ENCODE assay signal across 13 cellular contexts in genomic region chr1:17370618-17371017, GRCh38. TPM values are rescaled to one million over a fixed set of nuclear protein-coding genes. Genes with fewer than 3 reads are reported as not detected.
A peak's percentile ranks its signal among the peaks of the same experiment; 100 is the strongest.
DNase-seq lines count a peak whose midpoint lies in the region; ATAC-seq and TF ChIP-seq lines count a peak whose summit lies in the region.
"Had no signal": no experiment of that assay in that cellular context is flagged by ENCODE, and none has a peak within 500 bp of the region (broad histone marks: within the 10 kb centered on the region; RNA-seq: fewer than 3 reads in every experiment).

No MANE protein-coding gene starts in this region.

- no peaks in the 10 kb centered on the region for H3K36me3 ChIP-seq in brain microvascular endothelial cell (replicated peaks)

- DNase-seq in NCI-H146 (lab: John Stamatoyannopoulos, UW) (peak; percentile 14), NCI-H146 treated with DMSO at 0.1 percent for 48 hours (lab: John Stamatoyannopoulos, UW; ENCODE audit: unreplicated experiment) (no peak), LNCaP clone FGC (ENCODE audit: low read depth) (no peak), brain microvascular endothelial cell (no peak), nephron progenitor cell (no peak), mesothelial cell of epicardium (ENCODE audit: low spot score in 2 of 2, unreplicated experiment in 2 of 2) (no peak), inferior parietal cortex (ENCODE audit: extremely low spot score) (no peak)
- DNase-seq: activated naive CD4-positive, alpha-beta T cell treated with anti-CD3 and anti-CD28 coated beads for 36 hours; posterior cingulate gyrus had no signal

- H3K27ac Mint-ChIP-seq in nephron progenitor cell (no peak overlapping the region), mesothelial cell of epicardium (no peak overlapping the region)
- H3K27ac Mint-ChIP-seq: activated naive CD4-positive, alpha-beta T cell treated with anti-CD3 and anti-CD28 coated beads for 36 hours had no signal

- H3K27me3 Mint-ChIP-seq in nephron progenitor cell (ENCODE audit: low read depth, poor library complexity) (peaks cover 13% of the 10 kb centered on the region), mesothelial cell of epicardium (ENCODE audit: low read depth) (peaks cover 10% of the 10 kb centered on the region)

- H3K27me3 ChIP-seq in brain microvascular endothelial cell (replicated peaks): peaks cover 2% of the 10 kb centered on the region

- no peak overlapping the region for H3K27ac ChIP-seq in brain microvascular endothelial cell

- no peaks in the 10 kb centered on the region for H3K36me3 Mint-ChIP-seq in nephron progenitor cell (ENCODE audit: low read depth)
- H3K36me3 Mint-ChIP-seq in mesothelial cell of epicardium: no peaks in the 10 kb centered on the region

- in situ Hi-C loops in brain microvascular endothelial cell (cut with HindIII; ENCODE audit: low pct_ligation_motif_present, low sequenced_read_pairs): no loop called here

- no peak for ATAC-seq in GM19463 (IDR thresholded peaks at IDR 0.05; ENCODE audit: unreplicated experiment)

- TF ChIP-seq CTCF in LNCaP clone FGC (IDR thresholded peaks at IDR 0.05; ENCODE audit: control insufficient read depth, extremely low read depth, insufficient read depth) (peak; percentile 48), brain microvascular endothelial cell (IDR thresholded peaks at IDR 0.05; ENCODE audit: low read depth, low read length, missing control alignments) (peak; percentile 40), nephron progenitor cell (IDR thresholded peaks at IDR 0.05) (peak; percentile 21), mesothelial cell of epicardium (IDR thresholded peaks at IDR 0.05; ENCODE audit: unreplicated experiment) (no peak)

- no peaks in the 10 kb centered on the region for H3K9me3 Mint-ChIP-seq in nephron progenitor cell
- no peaks in the 10 kb centered on the region for H3K9me3 Mint-ChIP-seq in mesothelial cell of epicardium
- H3K9me3 Mint-ChIP-seq: activated naive CD4-positive, alpha-beta T cell treated with anti-CD3 and anti-CD28 coated beads for 36 hours had no signal

- no peak overlapping the region for H3K4me3 Mint-ChIP-seq in nephron progenitor cell
- H3K4me3 Mint-ChIP-seq in mesothelial cell of epicardium: no peak overlapping the region
- H3K4me3 Mint-ChIP-seq: activated naive CD4-positive, alpha-beta T cell treated with anti-CD3 and anti-CD28 coated beads for 36 hours had no signal

- H3K4me3 ChIP-seq in LNCaP clone FGC (ENCODE audit: low read depth, low read length) (no peak overlapping the region), brain microvascular endothelial cell (ENCODE audit: low read depth, low read length) (no peak overlapping the region)

- H3K4me1 Mint-ChIP-seq in nephron progenitor cell (peaks cover 5% of the 10 kb centered on the region), mesothelial cell of epicardium (peaks cover 7% of the 10 kb centered on the region)

RNA-seq across cellular contexts. Expression of gene PADI6, which starts 1.4 kb away (rescaled TPM):
- not detected in 3 replicates for total RNA-seq in mesothelial cell of epicardium
- total RNA-seq: A172; activated naive CD4-positive, alpha-beta T cell treated with anti-CD3 and anti-CD28 coated beads for 36 hours; liver; urinary bladder had no signal
